1 cellular context compared by ENCODE assay signal in the genomic region with DNA sequence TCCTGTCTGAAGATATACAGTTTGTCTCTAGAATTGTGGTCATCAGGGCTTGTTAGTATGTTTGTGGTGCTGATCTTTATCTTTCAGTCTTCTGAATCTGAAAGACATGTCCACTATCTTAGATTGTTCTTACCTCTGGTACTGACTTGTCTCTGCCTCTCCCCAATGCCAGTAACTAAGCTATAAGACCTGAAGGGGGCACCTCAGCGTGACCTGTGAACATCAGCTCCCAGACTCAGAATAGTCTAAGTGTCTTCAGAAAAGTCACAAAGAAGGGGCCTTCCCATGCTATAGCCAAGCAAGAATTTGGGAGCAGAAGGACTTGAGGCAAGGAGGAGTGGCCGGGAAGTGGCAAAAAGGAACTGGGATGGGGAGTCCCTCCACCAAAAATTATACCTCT.
TF ChIP-seq lines count a peak whose summit lies in the region.

No MANE protein-coding gene starts in this region.

TF ChIP-seq in GM12878, 131 proteins besides CTCF, POLR2A, EP300 and RAD21 (continued from another document):
- TF ChIP-seq SPI1 (IDR thresholded peaks at IDR 0.05; ENCODE audit: borderline replicate concordance, insufficient read depth, low read depth, low read length), result no peak
- no peak for TF ChIP-seq WRNIP1 (IDR thresholded peaks at IDR 0.05; ENCODE audit: borderline replicate concordance, low read depth, low read length)
- no peak for TF ChIP-seq BMI1 (IDR thresholded peaks at IDR 0.05; ENCODE audit: borderline replicate concordance)
- no peak for TF ChIP-seq NBN (IDR thresholded peaks at IDR 0.05)
- no peak for TF ChIP-seq SRF (IDR thresholded peaks at IDR 0.05; ENCODE audit: low read depth in 2 of 2, low read length in 2 of 2)
- TF ChIP-seq TCF3 (IDR thresholded peaks at IDR 0.05; ENCODE audit: borderline replicate concordance, insufficient read depth, low read depth, low read length), result no peak
- TF ChIP-seq SREBF1 (IDR thresholded peaks at IDR 0.05; ENCODE audit: low read length), result no peak
- TF ChIP-seq PAX5 (IDR thresholded peaks at IDR 0.05; ENCODE audit: borderline replicate concordance, low read depth, low read length), result no peak
- no peak for TF ChIP-seq ZSCAN29 (IDR thresholded peaks at IDR 0.05)
- no peak for TF ChIP-seq CREB1 (IDR thresholded peaks at IDR 0.05; ENCODE audit: low read depth)
- no peak for TF ChIP-seq RCOR1 (conservative IDR thresholded peaks at IDR 0.05; ENCODE audit: low read depth, low read length)
- no peak for TF ChIP-seq HCFC1 (IDR thresholded peaks at IDR 0.05; ENCODE audit: low read length)
- TF ChIP-seq SIN3A (IDR thresholded peaks at IDR 0.05; ENCODE audit: low read depth, low read length), result no peak
- TF ChIP-seq RFX5 (IDR thresholded peaks at IDR 0.05; ENCODE audit: low read depth, low read length), result no peak
- no peak for TF ChIP-seq HDAC6 (IDR thresholded peaks at IDR 0.05; ENCODE audit: unreplicated experiment)
